In genomic region chr14:31950760-31951637, GRCh38 we compare ENCODE assay signal across 9 cellular contexts.
DNase-seq lines count a peak whose midpoint lies in the region; FAIRE-seq and TF ChIP-seq lines count a peak whose summit lies in the region.
"Had no signal": no experiment of that assay in that cellular context is flagged by ENCODE, and none has a peak within 500 bp of the region (broad histone marks: within the 10 kb centered on the region; RNA-seq: fewer than 3 reads in every experiment).

No MANE protein-coding gene starts in this region.

- H3K9me3 ChIP-seq in kidney (ENCODE audit: control insufficient read depth in 1 of 2, low read length in 2 of 2) (no peaks in the 10 kb centered on the region), uterus (no peaks in the 10 kb centered on the region), OCI-LY7 (ENCODE audit: low read length) (no peaks in the 10 kb centered on the region)

- H3K36me3 ChIP-seq in kidney (ENCODE audit: control insufficient read depth in 1 of 2, insufficient read depth in 2 of 2, low read length in 2 of 2) (no peaks in the 10 kb centered on the region), uterus (no peaks in the 10 kb centered on the region), OCI-LY7 (ENCODE audit: insufficient read depth, low read length) (no peaks in the 10 kb centered on the region)

- H3K4me2 ChIP-seq in OCI-LY7 (ENCODE audit: low read length) = no peak overlapping the region

- peaks cover 0 to 3% of the 10 kb centered on the region in 2 donors for H3K4me1 ChIP-seq in kidney (ENCODE audit: control insufficient read depth in 1 of 2, insufficient read depth in 1 of 2, low read depth in 1 of 2, low read length in 2 of 2)
- no peaks in the 10 kb centered on the region for H3K4me1 ChIP-seq in uterus
- no peaks in the 10 kb centered on the region for H3K4me1 ChIP-seq in OCI-LY7 (ENCODE audit: insufficient read depth, low read length, poor library complexity, severe bottlenecking)

- DNase-seq in NCI-H2029 treated with DMSO at 0.1 percent for 48 hours (lab: John Stamatoyannopoulos, UW) (peak; percentile 53), NCI-H2029 (lab: John Stamatoyannopoulos, UW) (no peak), kidney (peak; percentile 80), uterus (peak; percentile 62 to 67), medulla oblongata (ENCODE audit: extremely low spot score) (no peak), OCI-LY7 (ENCODE audit: low spot score) (no peak), inferior parietal cortex (ENCODE audit: extremely low spot score) (no peak)
- DNase-seq: activated CD4-positive, CD25-positive, alpha-beta regulatory T cell treated with anti-CD3 and anti-CD28 coated beads, Interleukin-2, amount 50 U/mL, for 72 hours had no signal

- POLR2A ChIA-PET in OCI-LY7 (lab: Charles Lee) = no interaction called here

- no peaks in the 10 kb centered on the region for H3K79me2 ChIP-seq in OCI-LY7 (ENCODE audit: insufficient read depth, low read depth, low read length)

- H3K4me3 ChIP-seq in WI38 (ENCODE audit: low read depth, low read length) (0 out of 2 replicates have a peak overlapping the region, but pooled peaks have one; percentile 20), kidney (ENCODE audit: low read length in 2 of 2) (no peak overlapping the region), uterus (no peak overlapping the region), OCI-LY7 (ENCODE audit: low read depth, low read length, poor library complexity, severe bottlenecking) (no peak overlapping the region)

- CTCF ChIA-PET in OCI-LY7 (lab: Charles Lee; ENCODE audit: unreplicated experiment) = no interaction called here

- no peaks in the 10 kb centered on the region for H4K20me1 ChIP-seq in OCI-LY7 (ENCODE audit: insufficient read depth, low read length)

- H3K27ac ChIP-seq in kidney (ENCODE audit: low read depth in 2 of 2, low read length in 2 of 2) (no peak overlapping the region), uterus (peak overlapping the region; percentile 41 to 60), OCI-LY7 (ENCODE audit: low read depth, low read length, poor library complexity, severe bottlenecking) (no peak overlapping the region)

- no peak for TF ChIP-seq POLR2A in uterus (IDR thresholded peaks at IDR 0.05)

- TF ChIP-seq CTCF in WI38 (IDR thresholded peaks at IDR 0.05; ENCODE audit: low read depth, low read length) (no peak), kidney (IDR thresholded peaks at IDR 0.05; ENCODE audit: borderline replicate concordance, extremely low read depth, insufficient read depth) (no peak), uterus (IDR thresholded peaks at IDR 0.05) (no peak), OCI-LY7 (conservative IDR thresholded peaks at IDR 0.05; ENCODE audit: low read length) (no peak)

- no peaks in the 10 kb centered on the region for H3K27me3 ChIP-seq in uterus

- no peak overlapping the region for H3K9ac ChIP-seq in kidney (ENCODE audit: low read length in 2 of 2)

- no peak overlapping the region for H2AFZ ChIP-seq in OCI-LY7 (ENCODE audit: low read length)

- no peak for FAIRE-seq in kidney (lab: Jason Lieb, UNC)

- intact Hi-C loops in kidney (cut with DNase I) = no loop called here
- intact Hi-C loops in uterus (cut with DNase I; ENCODE audit: low total_unique reads) = no loop called here
- intact Hi-C loops in OCI-LY7 (cut with micrococcal nuclease; ENCODE audit: unreplicated experiment) = no loop called here

- H3K9me2 ChIP-seq in OCI-LY7 (ENCODE audit: insufficient read depth, low read length) = no peaks in the 10 kb centered on the region

- no TSS peak for BruUV-seq in OCI-LY7 (replicated peaks; lab: Mats Ljungman, UMichigan)

Comparison
In these comparisons a context has a peak if more than half of its experiments do, and no peak if none do; other contexts are left out.
1. DNase-seq: peak in NCI-H2029 treated with DMSO at 0.1 percent for 48 hours (single experiment), kidney (single experiment) and uterus (2 of 2); none in NCI-H2029 (single experiment), medulla oblongata (single experiment), OCI-LY7 (single experiment) and inferior parietal cortex (single experiment).
2. H3K27ac ChIP-seq: peak in uterus (2 of 2); none in kidney (0 of 2) and OCI-LY7 (single experiment).